In the genomic region with DNA sequence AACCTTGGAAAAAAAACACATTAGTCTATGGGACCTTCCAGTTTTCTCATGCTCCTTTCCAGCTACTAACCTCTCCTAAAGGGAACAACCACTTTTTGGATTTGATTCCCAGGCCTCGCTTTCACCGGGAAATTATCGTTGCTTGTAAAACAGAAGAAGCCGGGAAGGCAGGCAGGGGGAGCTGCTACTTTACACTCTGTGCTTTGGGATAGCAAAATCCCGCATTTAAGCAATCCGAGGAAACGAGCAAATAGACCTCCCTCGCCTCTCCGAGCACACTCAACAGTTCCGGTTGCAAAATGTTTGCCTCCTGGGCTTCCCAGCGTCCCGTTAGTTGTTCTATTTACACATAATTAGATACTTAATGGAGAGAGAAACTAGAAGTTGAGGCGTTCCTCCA, we compare ENCODE assay signal across 8 cellular contexts. TPM values are rescaled to one million over a fixed set of nuclear protein-coding genes. Genes with fewer than 3 reads are reported as not detected.
DNase-seq lines count a peak whose midpoint lies in the region; ATAC-seq and TF ChIP-seq lines count a peak whose summit lies in the region.

No MANE protein-coding gene starts in this region.

- peak; percentile 89 for ATAC-seq in sciatic nerve

- no peaks in the 10 kb centered on the region for H3K27me3 ChIP-seq in brain microvascular endothelial cell (replicated peaks)

- peak overlapping the region; percentile 39 for H3K27ac ChIP-seq in brain microvascular endothelial cell

- peak; percentile 11 to 35 for DNase-seq in NCI-H2081 (lab: John Stamatoyannopoulos, UW)
- DNase-seq in NCI-H2081 treated with DMSO at 0.1 percent for 48 hours (lab: John Stamatoyannopoulos, UW), result no peak
- DNase-seq in MV-4-11 (lab: John Stamatoyannopoulos, UW), result peak; percentile 44
- DNase-seq in brain microvascular endothelial cell, result peak; percentile 59
- peak; percentile 70 for DNase-seq in iPS-NIHi11 (ENCODE audit: low spot score)
- peak; percentile 73 for DNase-seq in sciatic nerve (ENCODE audit: low spot score)
- no peak for DNase-seq in germinal center (ENCODE audit: low spot score)
- DNase-seq in NCI-H1436 (lab: John Stamatoyannopoulos, UW), result no peak

- no peaks in the 10 kb centered on the region for H3K36me3 ChIP-seq in brain microvascular endothelial cell (replicated peaks)

- TF ChIP-seq CTCF in brain microvascular endothelial cell (IDR thresholded peaks at IDR 0.05; ENCODE audit: low read depth, low read length, missing control alignments), result peak; percentile 73

- intact Hi-C loops in sciatic nerve (cut with DNase I), result no loop called here

- in situ Hi-C loops in brain microvascular endothelial cell (cut with HindIII; ENCODE audit: low pct_ligation_motif_present, low sequenced_read_pairs), result no loop called here

- H3K4me3 ChIP-seq in brain microvascular endothelial cell (ENCODE audit: low read depth, low read length), result peak overlapping the region; percentile 55

RNA-seq across cellular contexts. Expression of a gene that starts 1.2 kb away (rescaled TPM):
- total RNA-seq in sciatic nerve, result 3.4 TPM

Comparison
In these comparisons a context has a peak if more than half of its experiments do, and no peak if none do; other contexts are left out.
1. DNase-seq: peak in NCI-H2081 (2 of 2), MV-4-11 (single experiment), brain microvascular endothelial cell (single experiment), iPS-NIHi11 (single experiment) and sciatic nerve (single experiment); none in NCI-H2081 treated with DMSO at 0.1 percent for 48 hours (single experiment), germinal center (single experiment) and NCI-H1436 (single experiment).